Comparison of ENCODE assay signal across 8 cellular contexts in genomic region chr6:69866351-69867074, GRCh38. TPM values are rescaled to one million over a fixed set of nuclear protein-coding genes. Genes with fewer than 3 reads are reported as not detected.
DNase-seq lines count a peak whose midpoint lies in the region; ATAC-seq lines count a peak whose summit lies in the region.

COL19A1 (plus strand) TSS chr6:69866556; CDS start chr6:69879568, 13,012 bp downstream.

- H3K4me3 ChIP-seq in duodenal mucosa (ENCODE audit: low read depth in 1 of 2, low read length in 2 of 2): peak within 1 kb of the TSS; percentile 66 to 69
- peak within 1 kb of the TSS; percentile 28 for H3K4me3 ChIP-seq in mesendoderm (ENCODE audit: low read length)

- H3K4ac ChIP-seq in mesendoderm (ENCODE audit: low read depth, low read length): no peak within 1 kb of the TSS

- no CpG with 5 or more reads among the region's 26 CpGs for WGBS in mesendoderm (ENCODE audit: extremely low coverage, insufficient coverage, low lambda C conversion rate)

- peak within 1 kb of the TSS; percentile 86 for H3K56ac ChIP-seq in mesendoderm (ENCODE audit: low read length)

- peak within 1 kb of the TSS; percentile 4 for H3K23ac ChIP-seq in mesendoderm (ENCODE audit: low read length)

- no peak within 1 kb of the TSS for H4K8ac ChIP-seq in mesendoderm (ENCODE audit: low read depth, low read length)

- no peak within 1 kb of the TSS for H2AK5ac ChIP-seq in mesendoderm (ENCODE audit: low read length)

- H3K9me3 ChIP-seq in duodenal mucosa (ENCODE audit: control insufficient read depth in 1 of 2, low read length in 2 of 2): no peaks in the 10 kb centered on the region

- peak; percentile 37 for DNase-seq in DMS 273 treated with DMSO at 0.1 percent for 48 hours (lab: John Stamatoyannopoulos, UW)
- peak; percentile 5 for DNase-seq in UCSD-AML1 (lab: John Stamatoyannopoulos, UW; ENCODE audit: unreplicated experiment)
- peak; percentile 55 for DNase-seq in mesendoderm
- DNase-seq in NCI-H2081 (lab: John Stamatoyannopoulos, UW): no peak

- H3K4me1 ChIP-seq in duodenal mucosa (ENCODE audit: control insufficient read depth in 1 of 2, insufficient read depth in 2 of 2, low read length in 2 of 2) (peaks cover 0 to 10% of the 10 kb centered on the region in 2 donors), mesendoderm (ENCODE audit: control insufficient read depth, low read depth, low read length) (no peaks in the 10 kb centered on the region)

- H3K27ac ChIP-seq in duodenal mucosa (ENCODE audit: low read depth, low read length) (no peak within 1 kb of the TSS), mesendoderm (ENCODE audit: low read depth, low read length) (no peak within 1 kb of the TSS), temporal lobe (ENCODE audit: low read depth, low read length) (peak within 1 kb of the TSS; percentile 61)

- H2BK120ac ChIP-seq in mesendoderm (ENCODE audit: low read depth, low read length): no peak within 1 kb of the TSS

- no peak within 1 kb of the TSS for H2BK15ac ChIP-seq in mesendoderm (replicated peaks; ENCODE audit: low read depth)

- H3K18ac ChIP-seq in mesendoderm (ENCODE audit: low read length): peak within 1 kb of the TSS; percentile 19

- H3K4me2 ChIP-seq in mesendoderm (ENCODE audit: low read length): peak within 1 kb of the TSS; percentile 16

- no peaks in the 10 kb centered on the region for H3K36me3 ChIP-seq in duodenal mucosa (ENCODE audit: control insufficient read depth in 1 of 2, insufficient read depth in 2 of 2, low read length in 2 of 2)
- H3K36me3 ChIP-seq in mesendoderm (ENCODE audit: control insufficient read depth, insufficient read depth, low read length): no peaks in the 10 kb centered on the region

- ATAC-seq in GM19463 (IDR thresholded peaks at IDR 0.05; ENCODE audit: unreplicated experiment) (peak; percentile 48), HG03520 (IDR thresholded peaks at IDR 0.05; ENCODE audit: unreplicated experiment) (peak; percentile 52)

- H3K27me3 ChIP-seq in duodenal mucosa (ENCODE audit: control insufficient read depth in 1 of 2, insufficient read depth in 2 of 2, low read length in 2 of 2): peaks cover 22 to 39% of the 10 kb centered on the region in 2 donors
- no peaks in the 10 kb centered on the region for H3K27me3 ChIP-seq in mesendoderm (ENCODE audit: insufficient read depth, low read length, poor library complexity)

- H3K79me1 ChIP-seq in mesendoderm (ENCODE audit: low read length): no peaks in the 10 kb centered on the region

- H2BK5ac ChIP-seq in mesendoderm (ENCODE audit: low read length): no peak within 1 kb of the TSS

- H4K5ac ChIP-seq in mesendoderm (ENCODE audit: low read length): no peak within 1 kb of the TSS

- no peaks in the 10 kb centered on the region for H3K79me2 ChIP-seq in mesendoderm (ENCODE audit: control insufficient read depth, insufficient read depth, low read length)

- peak within 1 kb of the TSS in 1 of 2 donors; percentile 41 for H3K9ac ChIP-seq in duodenal mucosa (ENCODE audit: low read depth in 1 of 2, low read length in 2 of 2)
- peak within 1 kb of the TSS; percentile 66 for H3K9ac ChIP-seq in mesendoderm (ENCODE audit: low read length)

RNA-seq across cellular contexts. Expression of gene COL19A1, which starts in this region (rescaled TPM):
- 0.01 TPM for polyA plus RNA-seq in mesendoderm (2013, experiment 1 of 2)
- polyA plus RNA-seq in mesendoderm (2013, experiment 2 of 2): 0.04 TPM
- 2.2 TPM for total RNA-seq in temporal lobe

Comparison
In these comparisons a context has a peak if more than half of its experiments do, and no peak if none do; other contexts are left out.
1. DNase-seq: peak in DMS 273 treated with DMSO at 0.1 percent for 48 hours (single experiment), UCSD-AML1 (single experiment) and mesendoderm (single experiment); none in NCI-H2081 (0 of 2).